15 cellular contexts compared by ENCODE assay signal in the genomic region with DNA sequence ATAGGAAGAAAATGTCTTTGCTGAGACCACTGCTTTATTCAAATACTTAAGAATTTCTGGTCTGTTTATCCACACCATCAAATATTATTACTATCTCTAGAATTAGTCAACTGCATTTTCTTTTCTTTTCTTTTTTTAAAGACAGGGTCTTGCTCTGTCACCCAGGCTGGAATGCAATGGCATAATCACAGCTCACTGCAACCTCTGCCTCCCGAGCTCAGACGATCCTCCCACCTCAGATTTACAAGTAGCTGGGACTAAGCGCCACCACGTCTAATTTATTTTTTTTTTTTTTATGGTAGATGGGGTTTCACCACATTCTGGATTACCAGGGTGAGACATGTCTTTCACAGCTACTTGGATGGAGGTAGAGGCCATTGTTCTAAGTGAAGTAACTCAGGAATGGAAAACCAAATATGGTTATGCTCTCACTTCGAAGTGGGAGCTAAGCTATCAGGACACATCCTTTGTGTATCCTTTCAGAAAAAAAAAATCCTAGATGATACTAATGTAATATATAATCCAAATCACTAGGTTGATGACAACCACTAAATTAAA.
"Had no signal": no experiment of that assay in that cellular context is flagged by ENCODE, and none has a peak within 500 bp of the region (broad histone marks: within the 10 kb centered on the region; RNA-seq: fewer than 3 reads in every experiment).

No MANE protein-coding gene starts in this region.

- H3K27ac Mint-ChIP-seq: naive thymus-derived CD4-positive, alpha-beta T cell; stimulated activated naive CD8-positive, alpha-beta T cell treated with anti-CD3 and anti-CD28 coated beads, Interleukin-15, Interleukin-2, amounts not matched to agents 100 ng/mL and 50 ng/mL, for 24 hours had no signal

- H3K4me3 Mint-ChIP-seq: activated naive CD4-positive, alpha-beta T cell treated with anti-CD3 and anti-CD28 coated beads, Interleukin-2, amount 10 ng/mL, durations not matched to agents 7 days and 5 days; brain; central memory CD8-positive, alpha-beta T cell; stimulated activated naive CD8-positive, alpha-beta T cell treated with anti-CD3 and anti-CD28 coated beads, Interleukin-15, Interleukin-2, amounts not matched to agents 100 ng/mL and 50 ng/mL, for 24 hours had no signal

- H3K4me1 Mint-ChIP-seq: brain had no signal

- DNase-seq: activated CD4-positive, CD25-positive, alpha-beta regulatory T cell treated with anti-CD3 and anti-CD28 coated beads, Interleukin-2, amount 50 U/mL, for 72 hours; activated naive CD4-positive, alpha-beta T cell treated with anti-CD3 and anti-CD28 coated beads, Interleukin-2, amount 10 ng/mL, durations not matched to agents 7 days and 5 days; cortex of kidney; effector CD8-positive, alpha-beta T cell; foreskin keratinocyte; glutamatergic neuron; left cardiac atrium; lower lobe of right lung; naive thymus-derived CD4-positive, alpha-beta T cell; nucleus accumbens; T-helper 9 cell; upper lobe of left lung had no signal

- ATAC-seq: foreskin keratinocyte; left cardiac atrium; lower lobe of right lung; naive thymus-derived CD4-positive, alpha-beta T cell had no signal

- H3K27me3 Mint-ChIP-seq: activated naive CD4-positive, alpha-beta T cell treated with anti-CD3 and anti-CD28 coated beads, Interleukin-2, amount 10 ng/mL, durations not matched to agents 7 days and 5 days; brain; central memory CD8-positive, alpha-beta T cell; naive thymus-derived CD4-positive, alpha-beta T cell; stimulated activated naive CD8-positive, alpha-beta T cell treated with anti-CD3 and anti-CD28 coated beads, Interleukin-15, Interleukin-2, amounts not matched to agents 100 ng/mL and 50 ng/mL, for 24 hours had no signal
